Comparison of ENCODE assay signal across 12 cellular contexts in genomic region chr1:31891280-31891679, GRCh38. TPM values are rescaled to one million over a fixed set of nuclear protein-coding genes. Genes with fewer than 3 reads are reported as not detected.
DNase-seq lines count a peak whose midpoint lies in the region; ATAC-seq and TF ChIP-seq lines count a peak whose summit lies in the region.
"Had no signal": no experiment of that assay in that cellular context is flagged by ENCODE, and none has a peak within 500 bp of the region (broad histone marks: within the 10 kb centered on the region; RNA-seq: fewer than 3 reads in every experiment).

No MANE protein-coding gene starts in this region.

- H3K4me3 Mint-ChIP-seq in activated T-cell treated with anti-CD3 and anti-CD28 coated beads, Interleukin-2, amount 50 U/mL, for 72 hours = peak overlapping the region; percentile 56 to 62

- no peak overlapping the region for H3K4me3 ChIP-seq in stomach
- H3K4me3 ChIP-seq: ascending aorta, right lobe of liver had no signal

- peaks cover 0 to 5% (median 0%) of the 10 kb centered on the region in 4 donors for H3K4me1 ChIP-seq in stomach
- H3K4me1 ChIP-seq: ascending aorta, right lobe of liver had no signal

- peaks cover 57% of the 10 kb centered on the region for H3K4me1 Mint-ChIP-seq in activated T-cell treated with anti-CD3 and anti-CD28 coated beads, Interleukin-2, amount 50 U/mL, for 72 hours (ENCODE audit: low read depth)

- ATAC-seq in GM21529 (IDR thresholded peaks at IDR 0.05; ENCODE audit: unreplicated experiment) = peak; percentile 60
- peak; percentile 84 to 87 for ATAC-seq in activated T-cell treated with anti-CD3 and anti-CD28 coated beads, Interleukin-2, amount 50 U/mL, for 72 hours (replicated peaks in 1 of 2)
- ATAC-seq: right lobe of liver had no signal

- TF ChIP-seq POLR2A in stomach (IDR thresholded peaks at IDR 0.05) = no peak

- H3K36me3 ChIP-seq in stomach = no peaks in the 10 kb centered on the region
- H3K36me3 ChIP-seq: ascending aorta, right lobe of liver, WERI-Rb-1 had no signal

- H3K36me3 Mint-ChIP-seq in activated T-cell treated with anti-CD3 and anti-CD28 coated beads, Interleukin-2, amount 50 U/mL, for 72 hours (ENCODE audit: insufficient read depth in 2 of 2) = peaks cover 8 to 11% of the 10 kb centered on the region in 2 donors

- H3K27me3 ChIP-seq in stomach = no peaks in the 10 kb centered on the region
- H3K27me3 ChIP-seq: ascending aorta, right lobe of liver had no signal

- no peak for TF ChIP-seq CTCF in stomach (IDR thresholded peaks at IDR 0.05)

- H3K9me3 Mint-ChIP-seq in activated T-cell treated with anti-CD3 and anti-CD28 coated beads, Interleukin-2, amount 50 U/mL, for 72 hours = peaks cover 1 to 4% of the 10 kb centered on the region in 2 donors

- H3K27ac ChIP-seq in stomach = no peak overlapping the region
- H3K27ac ChIP-seq: ascending aorta, right lobe of liver, WERI-Rb-1 had no signal

- H3K27ac Mint-ChIP-seq in activated T-cell treated with anti-CD3 and anti-CD28 coated beads, Interleukin-2, amount 50 U/mL, for 72 hours = peak overlapping the region; percentile 86

- no peaks in the 10 kb centered on the region for H3K9me3 ChIP-seq in stomach
- H3K9me3 ChIP-seq: ascending aorta, right lobe of liver had no signal

- intact Hi-C loops in stomach (cut with DNase I; ENCODE audit: low total_unique reads) = no loop called here

- peak; percentile 10 to 12 for DNase-seq in activated CD4-positive, alpha-beta T cell treated with anti-CD3 and anti-CD28 coated beads for 24 hours (ENCODE audit: low read depth in 2 of 2)
- DNase-seq in activated CD4-positive, alpha-beta T cell treated with anti-CD3 and anti-CD28 coated beads for 1 hour = no peak
- peak; percentile 74 to 77 for DNase-seq in activated T-cell treated with anti-CD3 and anti-CD28 coated beads, Interleukin-2, amount 50 U/mL, for 72 hours
- peak; percentile 78 for DNase-seq in stimulated activated CD4-positive, alpha-beta T cell treated with anti-CD3 and anti-CD28 coated beads, Interleukin-1b, Interleukin-23, amount 100 ng/mL, for 48 hours
- DNase-seq in amniotic stem cell (lab: John Stamatoyannopoulos, UW) (no peak), medulla oblongata (ENCODE audit: extremely low spot score) (no peak), stomach (no peak)
- DNase-seq: KBM-7, right lobe of liver, WERI-Rb-1 had no signal

- 67 to 81% (median 67%) methylated on average over 3 of the region's 3 CpGs for WGBS in stomach, 5 donors

- H3K27me3 Mint-ChIP-seq in activated T-cell treated with anti-CD3 and anti-CD28 coated beads, Interleukin-2, amount 50 U/mL, for 72 hours (ENCODE audit: low read depth) = no peaks in the 10 kb centered on the region

- TF ChIP-seq EP300 in stomach (IDR thresholded peaks at IDR 0.05) = no peak

RNA-seq across cellular contexts. Expression of gene PTP4A2, which starts 46.9 kb away (rescaled TPM):
- 100 to 1,000 TPM; 437 to 541 TPM for total RNA-seq in activated T-cell treated with anti-CD3 and anti-CD28 coated beads, Interleukin-2, amount 50 U/mL, for 72 hours
- 100 to 1,000 TPM in 3 of 5 donors, 10 to 100 TPM in 2; 81.7 to 330 (median 218) TPM for total RNA-seq in stomach
- 100 to 1,000 TPM in 2 of 3 donors, 10 to 100 TPM in 1; 78.6 to 182 (median 153) TPM for polyA plus RNA-seq in stomach

Comparison
In these comparisons a context has a peak if more than half of its experiments do, and no peak if none do; other contexts are left out.
1. DNase-seq: peak in activated CD4-positive, alpha-beta T cell treated with anti-CD3 and anti-CD28 coated beads for 24 hours (2 of 2), activated T-cell treated with anti-CD3 and anti-CD28 coated beads, Interleukin-2, amount 50 U/mL, for 72 hours (2 of 2) and stimulated activated CD4-positive, alpha-beta T cell treated with anti-CD3 and anti-CD28 coated beads, Interleukin-1b, Interleukin-23, amount 100 ng/mL, for 48 hours (single experiment); none in activated CD4-positive, alpha-beta T cell treated with anti-CD3 and anti-CD28 coated beads for 1 hour (single experiment), amniotic stem cell (single experiment), medulla oblongata (single experiment) and stomach (single experiment).